ENCODE assay signal across 18 cellular contexts in genomic region chr2:165844216-165844615, GRCh38.
"Had no signal": no experiment of that assay in that cellular context is flagged by ENCODE, and none has a peak within 500 bp of the region (broad histone marks: within the 10 kb centered on the region; RNA-seq: fewer than 3 reads in every experiment).

No MANE protein-coding gene starts in this region.

- H3K36me3 ChIP-seq: colonic mucosa, heart right ventricle, neutrophil, right lobe of liver, suprapubic skin, thyroid gland had no signal

- H3K9me3 Mint-ChIP-seq: stimulated activated effector memory CD8-positive, alpha-beta T cell treated with anti-CD3 and anti-CD28 coated beads, Interleukin-12 subunit alpha, Interleukin-12 subunit beta, amount 100 ng/mL, for 72 hours; type B pancreatic cell had no signal

- H3K27ac ChIP-seq: colonic mucosa, heart right ventricle, neutrophil, psoas muscle, right lobe of liver, suprapubic skin, thyroid gland had no signal

- ATAC-seq: heart right ventricle; left colon; naive thymus-derived CD4-positive, alpha-beta T cell; psoas muscle; right lobe of liver; stimulated activated effector memory CD8-positive, alpha-beta T cell treated with anti-CD3 and anti-CD28 coated beads, Interleukin-12 subunit alpha, Interleukin-12 subunit beta, amount 100 ng/mL, for 72 hours; stimulated activated naive CD8-positive, alpha-beta T cell treated with anti-CD3 and anti-CD28 coated beads, Interleukin-15, Interleukin-2, amounts not matched to agents 100 U/mL and 50 U/mL, for 24 hours had no signal

- H3K27ac Mint-ChIP-seq: naive thymus-derived CD4-positive, alpha-beta T cell; nephron progenitor cell; stimulated activated effector memory CD8-positive, alpha-beta T cell treated with anti-CD3 and anti-CD28 coated beads, Interleukin-12 subunit alpha, Interleukin-12 subunit beta, amount 100 ng/mL, for 72 hours; type B pancreatic cell had no signal

- H3K4me3 Mint-ChIP-seq: naive thymus-derived CD4-positive, alpha-beta T cell; nephron progenitor cell; stimulated activated effector memory CD8-positive, alpha-beta T cell treated with anti-CD3 and anti-CD28 coated beads, Interleukin-12 subunit alpha, Interleukin-12 subunit beta, amount 100 ng/mL, for 72 hours; type B pancreatic cell had no signal

- H3K27me3 ChIP-seq: colonic mucosa, heart right ventricle, neutrophil, right lobe of liver, suprapubic skin, thyroid gland had no signal

- H3K36me3 Mint-ChIP-seq: stimulated activated effector memory CD8-positive, alpha-beta T cell treated with anti-CD3 and anti-CD28 coated beads, Interleukin-12 subunit alpha, Interleukin-12 subunit beta, amount 100 ng/mL, for 72 hours; type B pancreatic cell had no signal

- H3K9me3 ChIP-seq: colonic mucosa, neutrophil, right lobe of liver, suprapubic skin, thyroid gland had no signal

- H3K4me1 ChIP-seq: colonic mucosa, heart right ventricle, psoas muscle, right lobe of liver, suprapubic skin had no signal

- H3K4me1 Mint-ChIP-seq: naive thymus-derived CD4-positive, alpha-beta T cell; stimulated activated effector memory CD8-positive, alpha-beta T cell treated with anti-CD3 and anti-CD28 coated beads, Interleukin-12 subunit alpha, Interleukin-12 subunit beta, amount 100 ng/mL, for 72 hours had no signal

- H3K27me3 Mint-ChIP-seq: naive thymus-derived CD4-positive, alpha-beta T cell; type B pancreatic cell had no signal

- DNase-seq: colonic mucosa; effector CD4-positive, alpha-beta T cell; heart right ventricle; hypothalamus; left colon; naive thymus-derived CD4-positive, alpha-beta T cell; nephron progenitor cell; psoas muscle; retina; right lobe of liver; stimulated activated CD4-positive, alpha-beta T cell treated with anti-CD3 and anti-CD28 coated beads, Interleukin-4, amount 100 ng/mL, for 1 hour; stimulated activated CD8-positive, alpha-beta memory T cell treated with anti-CD3 and anti-CD28 coated beads, Interleukin-4, amount 100 ng/mL, for 48 hours; stimulated activated naive CD8-positive, alpha-beta T cell treated with anti-CD3 and anti-CD28 coated beads, Interleukin-15, Interleukin-2, amounts not matched to agents 100 U/mL and 50 U/mL, for 24 hours; thyroid gland had no signal

- H3K4me3 ChIP-seq: colonic mucosa, heart right ventricle, psoas muscle, right lobe of liver, suprapubic skin, thyroid gland had no signal
